10 cellular contexts compared by ENCODE assay signal in genomic region chr9:81529556-81530193, GRCh38.
A peak's percentile ranks its signal among the peaks of the same experiment; 100 is the strongest.
DNase-seq lines count a peak whose midpoint lies in the region; ATAC-seq, FAIRE-seq and TF ChIP-seq lines count a peak whose summit lies in the region.
"Had no signal": no experiment of that assay in that cellular context is flagged by ENCODE, and none has a peak within 500 bp of the region (broad histone marks: within the 10 kb centered on the region; RNA-seq: fewer than 3 reads in every experiment).

No MANE protein-coding gene starts in this region.

- H3K27me3 Mint-ChIP-seq in CD8-positive, alpha-beta T cell (ENCODE audit: low read depth), result peaks cover 2% of the 10 kb centered on the region

- H3K9me3 Mint-ChIP-seq in CD8-positive, alpha-beta T cell, result no peaks in the 10 kb centered on the region

- intact Hi-C loops in PC-9 (cut with micrococcal nuclease; ENCODE audit: unreplicated experiment), result loop anchor here (2.0 kb wide), 1 partner anchor 29 kb away; no protein-coding TSS in a partner anchor
- intact Hi-C loops in pancreas (cut with DNase I), result loop anchor here in 1 of 3 donors (10.0 kb wide), 1 partner anchor 155 kb away; the partner anchor contains the start of gene TLE1
- intact Hi-C loops in CD8-positive, alpha-beta T cell (cut with DNase I, micrococcal nuclease), result no loop called here

- no peaks in the 10 kb centered on the region for H3K36me3 ChIP-seq in PC-9 (ENCODE audit: low read depth)
- no peaks in the 10 kb centered on the region for H3K36me3 ChIP-seq in fibroblast of lung (ENCODE audit: control insufficient read depth, insufficient read depth, low read length)
- no peaks in the 10 kb centered on the region for H3K36me3 ChIP-seq in pancreas
- no peaks in the 10 kb centered on the region for H3K36me3 ChIP-seq in BE2C
- H3K36me3 ChIP-seq in CD8-positive, alpha-beta T cell (ENCODE audit: insufficient read depth, low read length), result no peaks in the 10 kb centered on the region
- H3K36me3 ChIP-seq: upper lobe of right lung had no signal

- peak overlapping the region; percentile 28 for H3K4me2 ChIP-seq in PC-9
- no peak overlapping the region for H3K4me2 ChIP-seq in fibroblast of lung (ENCODE audit: extremely low read depth, insufficient read depth, low read length)

- H3K4me3 Mint-ChIP-seq in CD8-positive, alpha-beta T cell, result no peak overlapping the region

- H3K4me1 Mint-ChIP-seq in CD8-positive, alpha-beta T cell (ENCODE audit: low read depth), result no peaks in the 10 kb centered on the region

- WGBS in pancreas, 2 donors, result 28 to 34% methylated on average over 1 of the region's 1 CpG

- no peak overlapping the region for H2AFZ ChIP-seq in PC-9
- H2AFZ ChIP-seq in fibroblast of lung (ENCODE audit: low read length), result no peak overlapping the region

- H4K20me1 ChIP-seq in PC-9 (ENCODE audit: insufficient read depth) (no peaks in the 10 kb centered on the region), fibroblast of lung (ENCODE audit: control insufficient read depth, extremely low read depth, insufficient read depth, low read length) (no peaks in the 10 kb centered on the region)

- H3K9me2 ChIP-seq in PC-9 (ENCODE audit: insufficient read depth), result no peaks in the 10 kb centered on the region

- no peak overlapping the region for H3K4me3 ChIP-seq in PC-9
- no peak overlapping the region for H3K4me3 ChIP-seq in fibroblast of lung (replicated peaks in 1 of 4; ENCODE audit: control extremely low read depth in 1 of 4, insufficient read depth in 1 of 4, low read depth in 3 of 4, low read length in 4 of 4)
- no peak overlapping the region for H3K4me3 ChIP-seq in pancreas
- no peak overlapping the region for H3K4me3 ChIP-seq in BE2C (ENCODE audit: low read depth, low read length)
- H3K4me3 ChIP-seq in CD8-positive, alpha-beta T cell (ENCODE audit: low read depth, low read length), result no peak overlapping the region
- H3K4me3 ChIP-seq: upper lobe of right lung had no signal

- H3F3A ChIP-seq in PC-9 (ENCODE audit: insufficient read depth, low read depth), result peaks cover 8% of the 10 kb centered on the region; the same call in 1 of the 2 replicates

- H3K27ac ChIP-seq in PC-9 (peak overlapping the region; percentile 52), fibroblast of lung (ENCODE audit: insufficient read depth, low read length) (no peak overlapping the region), pancreas (peak overlapping the region in 2 of 4 donors; percentile 20 to 47), substantia nigra (ENCODE audit: low read depth, low read length, poor library complexity, severe bottlenecking) (no peak overlapping the region)
- H3K27ac ChIP-seq in CD8-positive, alpha-beta T cell (ENCODE audit: low read depth, low read length), result no peak overlapping the region
- H3K27ac ChIP-seq: upper lobe of right lung had no signal

- BruUV-seq in PC-9 (replicated peaks; lab: Mats Ljungman, UMichigan), result no TSS peak

- no peaks in the 10 kb centered on the region for H3K27me3 ChIP-seq in PC-9 (ENCODE audit: insufficient read depth, low read depth)
- no peaks in the 10 kb centered on the region for H3K27me3 ChIP-seq in fibroblast of lung (ENCODE audit: control insufficient read depth, insufficient read depth, low read length)
- H3K27me3 ChIP-seq in pancreas, result no peaks in the 10 kb centered on the region
- H3K27me3 ChIP-seq in BE2C, result no peaks in the 10 kb centered on the region
- H3K27me3 ChIP-seq in CD8-positive, alpha-beta T cell (ENCODE audit: insufficient read depth, low read length), result no peaks in the 10 kb centered on the region
- H3K27me3 ChIP-seq: upper lobe of right lung had no signal

- CTCF ChIA-PET in PC-9 (lab: Charles Lee), result no interaction called here
- CTCF ChIA-PET in CD8-positive, alpha-beta T cell (lab: Charles Lee), result interaction anchor here (1.0 kb wide), 1 partner anchor 25 kb away, joined by 3 read pairs; no protein-coding TSS in a partner anchor

- H3K9ac ChIP-seq in fibroblast of lung (ENCODE audit: insufficient read depth, low read length), result no peak overlapping the region

- H3K79me2 ChIP-seq in PC-9 (ENCODE audit: low read depth) (no peaks in the 10 kb centered on the region), fibroblast of lung (ENCODE audit: control insufficient read depth, insufficient read depth, low read length) (no peaks in the 10 kb centered on the region)

- no peaks in the 10 kb centered on the region for H3K36me3 Mint-ChIP-seq in CD8-positive, alpha-beta T cell

- peaks cover 10% of the 10 kb centered on the region for H3K9me3 ChIP-seq in PC-9 (ENCODE audit: insufficient read depth, low read depth)
- H3K9me3 ChIP-seq in fibroblast of lung (ENCODE audit: control insufficient read depth, insufficient read depth, low read depth, low read length), result no peaks in the 10 kb centered on the region
- no peaks in the 10 kb centered on the region for H3K9me3 ChIP-seq in pancreas
- H3K9me3 ChIP-seq in BE2C, result no peaks in the 10 kb centered on the region
- H3K9me3 ChIP-seq in CD8-positive, alpha-beta T cell (ENCODE audit: low read length), result no peaks in the 10 kb centered on the region
- H3K9me3 ChIP-seq: upper lobe of right lung had no signal

- DNase-seq in ELF-1 (ENCODE audit: low read depth, low spot score) (peak; percentile 57), PC-9 (peak; percentile 53 to 81), fibroblast of lung (ENCODE audit: low read depth in 2 of 2) (peak; percentile 51 to 68), pancreas (peak in 4 of 6 donors; percentile 25 to 49 (median 33)), BE2C (no peak), substantia nigra (lab: John Stamatoyannopoulos, UW) (no peak), T1000 (lab: John Stamatoyannopoulos, UW) (no peak)
- DNase-seq in CD8-positive, alpha-beta T cell, result no peak
- DNase-seq: NCI-H187 treated with DMSO at 0.1 percent for 48 hours, upper lobe of right lung had no signal

- no peak for TF ChIP-seq CTCF in PC-9 (conservative IDR thresholded peaks at IDR 0.05)
- no peak for TF ChIP-seq CTCF in fibroblast of lung (conservative IDR thresholded peaks at IDR 0.05 in 1 of 2, IDR thresholded peaks at IDR 0.05 in 1 of 2; ENCODE audit: low read depth in 1 of 2, low read length in 2 of 2)
- TF ChIP-seq CTCF in pancreas (IDR thresholded peaks at IDR 0.05), result no peak
- TF ChIP-seq CTCF in BE2C (IDR thresholded peaks at IDR 0.05; ENCODE audit: low read depth, low read length), result no peak
- TF ChIP-seq CTCF in CD8-positive, alpha-beta T cell (IDR thresholded peaks at IDR 0.05), result no peak

- POLR2A ChIA-PET in PC-9 (lab: Charles Lee; ENCODE audit: unreplicated experiment), result no interaction called here
- POLR2A ChIA-PET in CD8-positive, alpha-beta T cell (lab: Charles Lee), result no interaction called here

- H3K4me1 ChIP-seq in PC-9 (replicated peaks; ENCODE audit: insufficient read depth) (peaks cover 23% of the 10 kb centered on the region), fibroblast of lung (ENCODE audit: control insufficient read depth, extremely low read depth, insufficient read depth, low read length) (no peaks in the 10 kb centered on the region), pancreas (peaks cover 0 to 10% (median 10%) of the 10 kb centered on the region in 3 donors), BE2C (peaks cover 14% of the 10 kb centered on the region)
- no peaks in the 10 kb centered on the region for H3K4me1 ChIP-seq in CD8-positive, alpha-beta T cell (ENCODE audit: insufficient read depth, low read length)
- H3K4me1 ChIP-seq: upper lobe of right lung had no signal

- FAIRE-seq in pancreas (lab: Jason Lieb, UNC), result no peak

- no peak overlapping the region for H3K27ac Mint-ChIP-seq in CD8-positive, alpha-beta T cell

- ATAC-seq in pancreas, result peak; percentile 87 to 96 (median 92)
- no peak for ATAC-seq in CD8-positive, alpha-beta T cell
- ATAC-seq: upper lobe of right lung had no signal

Comparison
In these comparisons a context has a peak if more than half of its experiments do, and no peak if none do; other contexts are left out.
1. DNase-seq: peak in ELF-1 (single experiment), PC-9 (2 of 2), fibroblast of lung (2 of 2) and pancreas (4 of 6); none in BE2C (single experiment), substantia nigra (0 of 49), T1000 (single experiment) and CD8-positive, alpha-beta T cell (0 of 7).